ENCODE assay signal across 14 cellular contexts in genomic region chr6:28771401-28772267, GRCh38.
DNase-seq lines count a peak whose midpoint lies in the region; ATAC-seq and TF ChIP-seq lines count a peak whose summit lies in the region.
"Had no signal": no experiment of that assay in that cellular context is flagged by ENCODE, and none has a peak within 500 bp of the region (broad histone marks: within the 10 kb centered on the region; RNA-seq: fewer than 3 reads in every experiment).

No MANE protein-coding gene starts in this region.

- H3K9ac ChIP-seq in OCI-LY3 (ENCODE audit: low read length), result no peak overlapping the region
- no peak overlapping the region for H3K9ac ChIP-seq in endodermal cell (ENCODE audit: extremely low read depth, low read length, poor library complexity, severe bottlenecking)

- TF ChIP-seq CTCF in BE2C (IDR thresholded peaks at IDR 0.05; ENCODE audit: low read depth, low read length), result peak; percentile 57
- peak; percentile 48; the same call in 1 of the 2 replicates for TF ChIP-seq CTCF in HEK293 (tag by site-specific recombination; IDR thresholded peaks at IDR 0.05)
- peak; percentile 27; the same call in 1 of the 2 replicates for TF ChIP-seq CTCF in OCI-LY3 (IDR thresholded peaks at IDR 0.05; ENCODE audit: low read depth, low read length)
- TF ChIP-seq CTCF in endodermal cell (conservative IDR thresholded peaks at IDR 0.05), result peak; percentile 83

- no peaks in the 10 kb centered on the region for H4K20me1 ChIP-seq in OCI-LY3 (ENCODE audit: insufficient read depth, low read length)

- H3K27ac Mint-ChIP-seq in endodermal cell, result no peak overlapping the region
- H3K27ac Mint-ChIP-seq: natural killer cell had no signal

- H3K27ac ChIP-seq in HEK293 (ENCODE audit: extremely low read depth, low read depth, low read length), result peak overlapping the region; percentile 1; the same call in 1 of the 2 replicates
- H3K27ac ChIP-seq in OCI-LY3 (ENCODE audit: low read length), result no peak overlapping the region
- H3K27ac ChIP-seq in endodermal cell (ENCODE audit: low read depth, low read length), result no peak overlapping the region
- H3K27ac ChIP-seq: C4-2B, coronary artery had no signal

- H3K27me3 ChIP-seq in BE2C (peaks cover 100% of the 10 kb centered on the region), OCI-LY3 (ENCODE audit: low read depth, low read length) (no peaks in the 10 kb centered on the region), endodermal cell (ENCODE audit: control insufficient read depth, insufficient read depth, low read length, poor library complexity, severe bottlenecking) (peaks cover 89% of the 10 kb centered on the region)

- WGBS in endodermal cell (ENCODE audit: insufficient coverage in 1 of 2, insufficient read length in 1 of 2), 2 experiments, result 37 to 56% methylated on average over 15 to 19 of the region's 19 CpGs

- H3K4me3 ChIP-seq in BE2C (ENCODE audit: low read depth, low read length) (no peak overlapping the region), HEK293 (ENCODE audit: low read depth, low read length) (no peak overlapping the region), OCI-LY3 (ENCODE audit: low read length) (no peak overlapping the region), endodermal cell (ENCODE audit: low read length) (peak overlapping the region; percentile 93)
- H3K4me3 ChIP-seq: coronary artery had no signal

- CTCF ChIA-PET in HEK293 (lab: Yijun Ruan, JAX), result interaction anchor here (0.5 to 5.5 kb wide), 24 partner anchors 9 to 275 kb away, joined by 3 to 47 read pairs (median 4); partner anchors contain the start of gene TRIM27

- no peak for ATAC-seq in GM21447 (IDR thresholded peaks at IDR 0.05; ENCODE audit: unreplicated experiment)
- ATAC-seq: left cardiac atrium, natural killer cell, T-helper 17 cell had no signal

- H3K36me3 Mint-ChIP-seq in endodermal cell (ENCODE audit: low read depth), result peaks cover 9% of the 10 kb centered on the region

- H3K9me3 Mint-ChIP-seq in endodermal cell, result no peaks in the 10 kb centered on the region

- POLR2A ChIA-PET in HEK293 (lab: Yijun Ruan, JAX), result interaction anchor here (2.6 kb wide), 1 partner anchor 23 kb away, joined by 6 read pairs; no protein-coding TSS in a partner anchor

- peak overlapping the region; percentile 74 for H3K4me3 Mint-ChIP-seq in endodermal cell
- H3K4me3 Mint-ChIP-seq: natural killer cell had no signal

- DNase-seq in BE2C (peak; percentile 43), endodermal cell (peak; percentile 94), inferior parietal cortex (ENCODE audit: extremely low spot score) (no peak), HuH-7 (ENCODE audit: low spot score) (no peak), iPS-NIHi7 (ENCODE audit: extremely low spot score) (no peak)
- DNase-seq: left cardiac atrium, natural killer cell, NCI-H526 treated with DMSO at 0.1 percent for 48 hours, T-helper 17 cell had no signal

- no peaks in the 10 kb centered on the region for H3K79me2 ChIP-seq in OCI-LY3 (ENCODE audit: low read length)

- no peaks in the 10 kb centered on the region for H3K4me1 ChIP-seq in BE2C
- H3K4me1 ChIP-seq in HEK293 (ENCODE audit: control insufficient read depth, insufficient read depth, low read length), result peaks cover 14% of the 10 kb centered on the region
- H3K4me1 ChIP-seq in OCI-LY3 (ENCODE audit: low read length), result no peaks in the 10 kb centered on the region
- peaks cover 42% of the 10 kb centered on the region for H3K4me1 ChIP-seq in endodermal cell (ENCODE audit: control insufficient read depth, insufficient read depth, low read length)

- H3K4me1 Mint-ChIP-seq in endodermal cell, result peaks cover 72% of the 10 kb centered on the region

- H2AFZ ChIP-seq in OCI-LY3 (ENCODE audit: low read depth, low read length), result no peak overlapping the region

- peaks cover 96% of the 10 kb centered on the region for H3K27me3 Mint-ChIP-seq in endodermal cell (ENCODE audit: insufficient read depth)

- H3K36me3 ChIP-seq in BE2C, result no peaks in the 10 kb centered on the region
- peaks cover 0 to 4% of the 10 kb centered on the region in 2 experiments; a peak in 1 of 3 replicates for H3K36me3 ChIP-seq in HEK293 (ENCODE audit: control insufficient read depth in 2 of 2, insufficient read depth in 1 of 2, low read length in 2 of 2)
- H3K36me3 ChIP-seq in OCI-LY3 (replicated peaks; ENCODE audit: low read depth, low read length), result no peaks in the 10 kb centered on the region
- no peaks in the 10 kb centered on the region for H3K36me3 ChIP-seq in endodermal cell (ENCODE audit: control insufficient read depth, insufficient read depth, low read length)

- H3K9me3 ChIP-seq in BE2C (no peaks in the 10 kb centered on the region), HEK293 (ENCODE audit: control insufficient read depth, insufficient read depth, low read depth, low read length) (no peaks in the 10 kb centered on the region), OCI-LY3 (ENCODE audit: insufficient read depth, low read length) (no peaks in the 10 kb centered on the region), endodermal cell (ENCODE audit: control insufficient read depth, low read length) (no peaks in the 10 kb centered on the region)

- no peak overlapping the region for H3K4me2 ChIP-seq in OCI-LY3 (ENCODE audit: low read length)

TF ChIP-seq in HEK293, 187 proteins besides CTCF, POLR2A, EP300 and RAD21 (continues in another document):
- TF ChIP-seq ZNF366 (tag by site-specific recombination; conservative IDR thresholded peaks at IDR 0.05) (0 out of 2 replicates have a peak, but pooled peaks have one; percentile 22), ZNF629 (tag by site-specific recombination; IDR thresholded peaks at IDR 0.05) (peak; percentile 29), ZIC2 (tag by site-specific recombination; IDR thresholded peaks at IDR 0.05) (peak; percentile 41; the same call in 1 of the 2 replicates), ZNF501 (tag by site-specific recombination; IDR thresholded peaks at IDR 0.05) (0 out of 2 replicates have a peak, but pooled peaks have one; percentile 37), ZNF654 (tag by site-specific recombination; IDR thresholded peaks at IDR 0.05; ENCODE audit: low read depth) (peak; percentile 85), ATF2 (tag by site-specific recombination; IDR thresholded peaks at IDR 0.05; ENCODE audit: low read depth) (peak; percentile 77), ZBTB17 (tag by site-specific recombination; IDR thresholded peaks at IDR 0.05) (0 out of 2 replicates have a peak, but pooled peaks have one; percentile 27), PBX3 (CRISPR knock-in tag; IDR thresholded peaks at IDR 0.05) (no peak), ZNF292 (tag by site-specific recombination; IDR thresholded peaks at IDR 0.05; ENCODE audit: borderline replicate concordance, low read depth) (no peak), ZNF529 (tag by site-specific recombination; IDR thresholded peaks at IDR 0.05; ENCODE audit: insufficient replicate concordance) (no peak), ZXDB (tag by site-specific recombination; IDR thresholded peaks at IDR 0.05) (0 out of 2 replicates have a peak, but pooled peaks have one; percentile 29), ZNF660 (tag by site-specific recombination; IDR thresholded peaks at IDR 0.05) (peak; percentile 45; the same call in 1 of the 2 replicates), ZNF449 (tag by site-specific recombination; IDR thresholded peaks at IDR 0.05) (peak; percentile 31; the same call in 1 of the 2 replicates), ZNF580 (tag by site-specific recombination; IDR thresholded peaks at IDR 0.05) (peak; percentile 39; the same call in 1 of the 2 replicates), ZBTB6 (tag by site-specific recombination; IDR thresholded peaks at IDR 0.05) (peak; percentile 93)

Comparison
In these comparisons a context has a peak if more than half of its experiments do, and no peak if none do; other contexts are left out.
1. DNase-seq: peak in BE2C (single experiment) and endodermal cell (single experiment); none in inferior parietal cortex (single experiment), HuH-7 (single experiment) and iPS-NIHi7 (single experiment).
2. CTCF ChIP-seq: peak in every context shown above with its lines; median percentile 83 in endodermal cell; 57 in BE2C; 48 in HEK293; 27 in OCI-LY3.